Comparison of ENCODE assay signal across 16 cellular contexts in the genomic region with DNA sequence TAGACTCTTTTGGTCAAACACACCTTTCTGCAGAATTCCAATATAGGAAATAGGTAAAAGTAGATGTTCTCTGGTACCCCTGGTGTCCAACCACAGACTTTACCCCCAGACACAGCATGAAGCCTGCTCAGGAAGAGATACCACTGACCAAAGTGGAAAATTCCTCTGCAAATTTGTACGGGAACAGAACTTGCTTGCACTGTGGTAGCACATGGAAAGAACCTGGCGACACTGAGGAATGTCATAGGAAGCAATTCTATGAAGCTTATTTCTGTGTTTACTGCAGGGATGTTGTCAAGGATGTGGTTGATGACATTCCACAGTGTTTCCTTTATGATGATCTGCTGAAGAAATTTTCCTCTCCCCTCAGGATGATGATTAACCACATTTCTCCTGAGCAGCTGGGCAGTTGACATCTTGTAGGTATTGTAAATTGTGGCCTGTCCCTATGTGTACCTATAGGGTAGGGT. TPM values are rescaled to one million over a fixed set of nuclear protein-coding genes. Genes with fewer than 3 reads are reported as not detected.
A peak's percentile ranks its signal among the peaks of the same experiment; 100 is the strongest.
DNase-seq lines count a peak whose midpoint lies in the region; ATAC-seq, FAIRE-seq and TF ChIP-seq lines count a peak whose summit lies in the region.
"Had no signal": no experiment of that assay in that cellular context is flagged by ENCODE, and none has a peak within 500 bp of the region (broad histone marks: within the 10 kb centered on the region; RNA-seq: fewer than 3 reads in every experiment).

No MANE protein-coding gene starts in this region.

- TF ChIP-seq POLR2A in lower leg skin (IDR thresholded peaks at IDR 0.05) = no peak

- H2BK12ac ChIP-seq in mesenchymal stem cell (ENCODE audit: low read length in 2 of 2) = peak overlapping the region in 1 of 2 experiments; percentile 24

- H3K9me3 ChIP-seq in mesenchymal stem cell (ENCODE audit: control insufficient read depth, low read length) = no peaks in the 10 kb centered on the region
- H3K9me3 ChIP-seq in small intestine (ENCODE audit: control insufficient read depth, low read depth) = no peaks in the 10 kb centered on the region
- no peaks in the 10 kb centered on the region for H3K9me3 ChIP-seq in upper lobe of right lung
- H3K9me3 ChIP-seq: HAP-1 had no signal

- peaks cover 9% of the 10 kb centered on the region for H3K4me1 ChIP-seq in mesenchymal stem cell (ENCODE audit: control insufficient read depth, insufficient read depth, low read depth, low read length)
- H3K4me1 ChIP-seq in small intestine (ENCODE audit: control insufficient read depth in 2 of 2, insufficient read depth in 1 of 2, low read depth in 1 of 2, low read length in 1 of 2) = no peaks in the 10 kb centered on the region
- H3K4me1 ChIP-seq in upper lobe of right lung = no peaks in the 10 kb centered on the region
- H3K4me1 ChIP-seq: HAP-1 had no signal

- WGBS in mesenchymal stem cell = 7% methylated on average over 2 of the region's 2 CpGs
- 52 to 60% (median 52%) methylated on average over 2 of the region's 2 CpGs for WGBS in small intestine, 3 donors
- 58 to 62% methylated on average over 2 of the region's 2 CpGs for WGBS in lower leg skin, 2 donors

- no peak overlapping the region for H2BK120ac ChIP-seq in mesenchymal stem cell (ENCODE audit: low read depth, low read length)

- no peak for TF ChIP-seq CTCF in cardiac fibroblast (IDR thresholded peaks at IDR 0.05; ENCODE audit: low read depth, low read length)
- TF ChIP-seq CTCF in upper lobe of right lung (IDR thresholded peaks at IDR 0.05) = no peak
- TF ChIP-seq CTCF in lower leg skin (IDR thresholded peaks at IDR 0.05) = no peak

- no peak overlapping the region for H2AFZ ChIP-seq in mesenchymal stem cell (ENCODE audit: low read depth, low read length)

- peak; percentile 70 to 91 for DNase-seq in cardiac fibroblast (ENCODE audit: low read depth in 2 of 2)
- DNase-seq in mesenchymal stem cell = peak; percentile 95
- no peak for DNase-seq in small intestine
- no peak for DNase-seq in activated effector memory CD4-positive, alpha-beta T cell treated with Interleukin-2 at 50 U/mL for 16 hours
- no peak for DNase-seq in upper lobe of right lung
- DNase-seq in lower leg skin (ENCODE audit: low spot score in 2 of 2) = no peak
- DNase-seq: activated CD8-positive, alpha-beta memory T cell treated with anti-CD3 and anti-CD28 coated beads for 24 hours; CD4-positive, alpha-beta T cell; IMR-90; NCI-H2227 treated with DMSO at 0.1 percent for 48 hours; nephron progenitor cell; stimulated activated CD4-positive, alpha-beta T cell treated with anti-CD3 and anti-CD28 coated beads, Interleukin-2, amount 100 ng/mL, for 48 hours had no signal

- no peaks in the 10 kb centered on the region for H3K27me3 ChIP-seq in mesenchymal stem cell (ENCODE audit: control insufficient read depth in 1 of 2, insufficient read depth in 1 of 2, low read length in 2 of 2)
- H3K27me3 ChIP-seq in small intestine (ENCODE audit: control insufficient read depth in 2 of 2, insufficient read depth in 2 of 2, low read length in 2 of 2) = no peaks in the 10 kb centered on the region
- H3K27me3 ChIP-seq in upper lobe of right lung = no peaks in the 10 kb centered on the region

- intact Hi-C loops in upper lobe of right lung (cut with DNase I) (no loop called here), lower leg skin (cut with DNase I; ENCODE audit: low total_unique reads) (no loop called here)

- ATAC-seq in GM18511 (IDR thresholded peaks at IDR 0.05; ENCODE audit: unreplicated experiment) (peak; percentile 23), HG03196 (IDR thresholded peaks at IDR 0.05; ENCODE audit: unreplicated experiment) (peak; percentile 23), upper lobe of right lung (no peak)

- H3K4me2 ChIP-seq in mesenchymal stem cell (ENCODE audit: low read length, poor library complexity, severe bottlenecking) = peak overlapping the region; percentile 30

- no peak overlapping the region for H3K4me3 ChIP-seq in cardiac fibroblast (replicated peaks in 1 of 2; ENCODE audit: low read depth in 2 of 2, low read length in 2 of 2)
- H3K4me3 ChIP-seq in mesenchymal stem cell (ENCODE audit: insufficient read depth in 1 of 2, low read depth in 1 of 2, low read length in 2 of 2) = no peak overlapping the region
- no peak overlapping the region for H3K4me3 ChIP-seq in small intestine (ENCODE audit: low read depth in 1 of 2, low read length in 2 of 2)
- no peak overlapping the region for H3K4me3 ChIP-seq in upper lobe of right lung
- no peak overlapping the region for H3K4me3 ChIP-seq in lower leg skin (ENCODE audit: low read depth, poor library complexity, severe bottlenecking)
- H3K4me3 ChIP-seq: HAP-1 had no signal

- no peak overlapping the region for H4K91ac ChIP-seq in mesenchymal stem cell (ENCODE audit: low read length)

- no peaks in the 10 kb centered on the region for H3K79me1 ChIP-seq in mesenchymal stem cell (replicated peaks; ENCODE audit: low read length, poor library complexity, severe bottlenecking)

- H2BK5ac ChIP-seq in mesenchymal stem cell (ENCODE audit: low read depth, low read length, poor library complexity, severe bottlenecking) = peak overlapping the region; percentile 21

- no peaks in the 10 kb centered on the region for H3K36me3 ChIP-seq in mesenchymal stem cell (ENCODE audit: control insufficient read depth in 1 of 2, insufficient read depth in 2 of 2, low read depth in 1 of 2, low read length in 2 of 2)
- H3K36me3 ChIP-seq in small intestine (ENCODE audit: control insufficient read depth in 2 of 2, insufficient read depth in 2 of 2, low read length in 2 of 2) = no peaks in the 10 kb centered on the region
- H3K36me3 ChIP-seq in upper lobe of right lung = no peaks in the 10 kb centered on the region
- H3K36me3 ChIP-seq: HAP-1 had no signal

- no peak for FAIRE-seq in small intestine (lab: Jason Lieb, UNC)

- no peak overlapping the region for H4K8ac ChIP-seq in mesenchymal stem cell (ENCODE audit: low read length)

- no peak overlapping the region for H2BK15ac ChIP-seq in mesenchymal stem cell (ENCODE audit: low read depth, poor library complexity, severe bottlenecking)

- H2AK5ac ChIP-seq in mesenchymal stem cell (ENCODE audit: low read length, severe bottlenecking) = peak overlapping the region; percentile 36

- no peak overlapping the region for H3K4ac ChIP-seq in mesenchymal stem cell (ENCODE audit: low read depth in 1 of 2, low read length in 2 of 2)

- H3K23ac ChIP-seq in mesenchymal stem cell (ENCODE audit: low read length in 2 of 2) = no peak overlapping the region

- H3K9ac ChIP-seq in mesenchymal stem cell (ENCODE audit: low read length) = no peak overlapping the region

- H3K27ac ChIP-seq in mesenchymal stem cell (ENCODE audit: low read length, poor library complexity, severe bottlenecking) = peak overlapping the region; percentile 95
- H3K27ac ChIP-seq in small intestine (ENCODE audit: low read depth in 1 of 2, low read length in 1 of 2) = no peak overlapping the region
- no peak overlapping the region for H3K27ac ChIP-seq in upper lobe of right lung

- H3K18ac ChIP-seq in mesenchymal stem cell (ENCODE audit: low read depth in 1 of 2, low read length in 2 of 2) = no peak overlapping the region

- H3K14ac ChIP-seq in mesenchymal stem cell (ENCODE audit: low read length in 2 of 2) = no peak overlapping the region

RNA-seq across cellular contexts. Expression of a gene that starts 48.9 kb away (rescaled TPM):
- 2.0 TPM for polyA plus RNA-seq in mesenchymal stem cell (2013, experiment 1 of 2)
- polyA plus RNA-seq in mesenchymal stem cell (2013, experiment 2 of 2) = 2.2 TPM
- polyA plus RNA-seq in small intestine = under 1 TPM in 1 of 3 donors, not detected in 2; 0.07 TPM
- total RNA-seq in upper lobe of right lung (not detected), lower leg skin (under 1 TPM in 2 of 4 donors, not detected in 2; 0.23 to 0.39 TPM)
- total RNA-seq: IMR-90, temporal lobe had no signal
- polyA plus RNA-seq: IMR-90 had no signal

Comparison
In these comparisons a context has a peak if more than half of its experiments do, and no peak if none do; other contexts are left out.
1. DNase-seq: peak in cardiac fibroblast (2 of 2) and mesenchymal stem cell (single experiment); none in small intestine (single experiment), activated effector memory CD4-positive, alpha-beta T cell treated with Interleukin-2 at 50 U/mL for 16 hours (single experiment), upper lobe of right lung (single experiment) and lower leg skin (0 of 2).